In genomic region chr5:35230043-35230611, GRCh38 we compare ENCODE assay signal across 8 cellular contexts. TPM values are rescaled to one million over a fixed set of nuclear protein-coding genes. Genes with fewer than 3 reads are reported as not detected.
DNase-seq lines count a peak whose midpoint lies in the region; ATAC-seq and TF ChIP-seq lines count a peak whose summit lies in the region.

TSS of gene PRLR (minus strand) at chr5:35230487. CDS start at chr5:35089620, 140,867 bp downstream.

- H3K27ac ChIP-seq in HUES6 (ENCODE audit: low read depth, low read length), result no peak within 1 kb of the TSS
- peak within 1 kb of the TSS in 3 of 5 donors; percentile 73 to 84 (median 78) for H3K27ac ChIP-seq in adrenal gland

- DNase-seq in AG10803 (ENCODE audit: low read depth) (peak; percentile 25), adrenal gland (peak; percentile 52 to 75 (median 64)), skeletal muscle cell (ENCODE audit: low read depth) (no peak), COR-L47 (lab: John Stamatoyannopoulos, UW) (no peak)

- peaks cover 10% of the 10 kb centered on the region; the same call in 1 of the 2 replicates for H3K27me3 ChIP-seq in HUES6 (ENCODE audit: control insufficient read depth, insufficient read depth, low read length)
- H3K27me3 ChIP-seq in adrenal gland, result no peaks in the 10 kb centered on the region
- peaks cover 7% of the 10 kb centered on the region for H3K27me3 ChIP-seq in iPS-15b (ENCODE audit: control insufficient read depth, insufficient read depth, low read length)

- ATAC-seq in GM19324 (IDR thresholded peaks at IDR 0.05; ENCODE audit: low FRiP score, unreplicated experiment) (peak; percentile 29), HG03139 (IDR thresholded peaks at IDR 0.05; ENCODE audit: unreplicated experiment) (no peak)

- 1 to 3% (median 1%) methylated on average over 6 to 42 of the region's 42 CpGs for WGBS in adrenal gland, 4 donors

- H3K36me3 ChIP-seq in HUES6 (ENCODE audit: control insufficient read depth, insufficient read depth, low read length) (no peaks in the 10 kb centered on the region), adrenal gland (replicated peaks in 1 of 2) (no peaks in the 10 kb centered on the region), iPS-15b (ENCODE audit: control insufficient read depth, insufficient read depth, low read length) (no peaks in the 10 kb centered on the region)

- TF ChIP-seq POLR2A in adrenal gland (IDR thresholded peaks at IDR 0.05), result peak; percentile 36 to 71

- H3K9ac ChIP-seq in HUES6 (ENCODE audit: low read length) (peak within 1 kb of the TSS; percentile 50), iPS-15b (ENCODE audit: low read depth, low read length) (peak within 1 kb of the TSS; percentile 81)

- TF ChIP-seq CTCF in AG10803 (conservative IDR thresholded peaks at IDR 0.05; ENCODE audit: low read length) (no peak), adrenal gland (IDR thresholded peaks at IDR 0.05) (no peak)

- peak within 1 kb of the TSS; percentile 38 for H3K4me3 ChIP-seq in AG10803 (ENCODE audit: low read length)
- peak within 1 kb of the TSS; percentile 68 for H3K4me3 ChIP-seq in HUES6 (ENCODE audit: low read depth, low read length)
- peak within 1 kb of the TSS; percentile 20 to 65 (median 51) for H3K4me3 ChIP-seq in adrenal gland
- H3K4me3 ChIP-seq in iPS-15b (ENCODE audit: low read depth, low read length), result peak within 1 kb of the TSS; percentile 78
- H3K4me3 ChIP-seq in skeletal muscle cell (ENCODE audit: low read depth, low read length), result peak within 1 kb of the TSS; percentile 36

- intact Hi-C loops in adrenal gland (cut with DNase I), result no loop called here

- peaks cover 7% of the 10 kb centered on the region for H3K4me1 ChIP-seq in HUES6 (ENCODE audit: control insufficient read depth, insufficient read depth, low read length)
- peaks cover 43 to 52% of the 10 kb centered on the region in 2 donors for H3K4me1 ChIP-seq in adrenal gland (replicated peaks in 1 of 2)
- no peaks in the 10 kb centered on the region for H3K4me1 ChIP-seq in iPS-15b (ENCODE audit: control insufficient read depth, insufficient read depth, low read length)

- H3K9me3 ChIP-seq in HUES6 (ENCODE audit: control insufficient read depth, insufficient read depth, low read depth, low read length), result no peaks in the 10 kb centered on the region
- no peaks in the 10 kb centered on the region for H3K9me3 ChIP-seq in adrenal gland (replicated peaks in 1 of 3)
- no peaks in the 10 kb centered on the region for H3K9me3 ChIP-seq in iPS-15b (ENCODE audit: control insufficient read depth, insufficient read depth, low read length)

RNA-seq across cellular contexts. Expression of gene PRLR, which starts in this region (rescaled TPM):
- total RNA-seq in adrenal gland, result 100 to 1,000 TPM in 5 of 8 donors, 10 to 100 TPM in 3; 65.9 to 149 (median 103) TPM
- 10 to 100 TPM in 1 of 3 donors, 1 to 10 TPM in 2; 2.1 to 57.1 (median 2.7) TPM for polyA plus RNA-seq in adrenal gland

Comparison
In these comparisons a context has a peak if more than half of its experiments do, and no peak if none do; other contexts are left out.
1. DNase-seq: peak in AG10803 (single experiment) and adrenal gland (7 of 7); none in skeletal muscle cell (single experiment) and COR-L47 (single experiment).
2. Peak in every context shown above with its lines, with median percentiles within 50 percentile points of each other: H3K4me3 ChIP-seq.